Comparison of ENCODE assay signal across 2 cellular contexts in genomic region chr17:17532991-17533390, GRCh38.
TF ChIP-seq lines count a peak whose summit lies in the region.

No MANE protein-coding gene starts in this region.

TF ChIP-seq in GM12891, 5 proteins besides CTCF, POLR2A, EP300 and RAD21:
- TF ChIP-seq POU2F2 (IDR thresholded peaks at IDR 0.05; ENCODE audit: low read depth, low read length) (no peak), SPI1 (IDR thresholded peaks at IDR 0.05; ENCODE audit: low read depth, low read length) (peak; percentile 45)

TF ChIP-seq in H1, 55 proteins besides CTCF, POLR2A, EP300 and RAD21:
- TF ChIP-seq CHD2 (IDR thresholded peaks at IDR 0.05; ENCODE audit: low read length) (no peak), GTF2F1 (IDR thresholded peaks at IDR 0.05; ENCODE audit: borderline replicate concordance, low read depth, low read length) (no peak), PHF8 (conservative IDR thresholded peaks at IDR 0.05; ENCODE audit: low read depth, low read length) (no peak), ASH2L (IDR thresholded peaks at IDR 0.05; ENCODE audit: low read length) (no peak)
